In the genomic region with DNA sequence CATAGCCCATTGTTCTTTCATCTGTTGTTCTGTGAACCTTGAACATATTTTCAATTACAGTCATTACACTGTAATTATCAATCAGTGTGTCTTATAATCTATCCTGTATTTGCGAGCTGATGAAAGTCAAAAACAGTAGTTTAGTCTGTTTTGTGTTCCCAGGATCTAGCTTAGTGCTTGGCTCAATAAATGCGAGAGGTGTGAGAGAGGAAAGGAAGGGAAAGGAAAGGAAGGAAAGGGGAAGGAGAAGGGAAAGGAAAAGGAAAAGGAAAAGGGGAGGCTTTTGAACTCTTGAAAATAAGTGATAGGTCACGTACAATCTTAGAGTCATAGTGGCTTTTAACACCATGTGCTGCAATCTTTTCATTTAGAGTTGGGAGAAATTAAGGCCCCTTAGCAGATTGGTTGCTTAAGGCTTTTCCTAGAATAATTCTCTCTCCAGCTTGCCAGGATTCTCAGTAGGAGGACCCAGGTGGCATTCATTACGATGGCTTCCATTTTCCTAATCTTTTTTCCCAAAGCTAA, we compare ENCODE assay signal across 5 cellular contexts.
"Had no signal": no experiment of that assay in that cellular context is flagged by ENCODE, and none has a peak within 500 bp of the region (broad histone marks: within the 10 kb centered on the region; RNA-seq: fewer than 3 reads in every experiment).

No MANE protein-coding gene starts in this region.

- H3K4me3 ChIP-seq: GM23338 had no signal

- H3K4me3 Mint-ChIP-seq: GM23338, H9, HFFc6, IgD-negative memory B cell had no signal

- H3K9me3 Mint-ChIP-seq: GM23338, HFFc6, IgD-negative memory B cell had no signal

- DNase-seq: H9, HCEC 1CT, HFFc6 had no signal

- ATAC-seq: GM23338 had no signal

- H3K4me2 ChIP-seq: GM23338 had no signal

- H3K27ac Mint-ChIP-seq: GM23338, HFFc6, IgD-negative memory B cell had no signal

- H3K36me3 Mint-ChIP-seq: IgD-negative memory B cell had no signal

- H3K4me1 Mint-ChIP-seq: GM23338, IgD-negative memory B cell had no signal

- H2AFZ ChIP-seq: GM23338 had no signal
